5 cellular contexts compared by ENCODE assay signal in the genomic region with DNA sequence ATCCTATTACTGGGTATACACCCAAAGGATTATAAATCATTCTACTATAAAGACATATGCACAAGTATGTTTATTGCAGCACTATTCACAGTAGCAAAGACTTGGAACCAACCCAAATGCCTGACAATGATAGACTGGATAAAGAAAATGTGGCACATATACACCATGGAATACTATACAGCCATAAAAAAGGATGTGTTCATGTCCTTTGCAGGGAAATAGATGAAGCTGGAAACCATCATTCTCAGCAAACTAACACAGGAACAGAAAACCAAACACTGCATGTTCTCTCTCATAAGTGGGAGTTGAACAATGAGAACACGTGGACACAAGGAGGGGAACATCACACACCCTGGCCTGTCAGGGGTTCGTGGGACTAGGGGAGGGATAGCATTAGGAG.
A peak's percentile ranks its signal among the peaks of the same experiment; 100 is the strongest.
TF ChIP-seq lines count a peak whose summit lies in the region.

No MANE protein-coding gene starts in this region.

TF ChIP-seq in A549, 52 proteins besides CTCF, POLR2A, EP300 and RAD21:
- peak; percentile 41; the same call in 1 of the 2 replicates for TF ChIP-seq HDAC2 (IDR thresholded peaks at IDR 0.05)
- peak; percentile 81; the same call in 1 of the 2 replicates for TF ChIP-seq HOXA7 (CRISPR knock-in tag; IDR thresholded peaks at IDR 0.05)
- TF ChIP-seq KDM1A (IDR thresholded peaks at IDR 0.05; ENCODE audit: low read depth) = peak; percentile 67; the same call in 1 of the 2 replicates

TF ChIP-seq in HEK293, 187 proteins besides CTCF, POLR2A, EP300 and RAD21:
- peak; percentile 69 for TF ChIP-seq ZNF146 (tag by site-specific recombination; IDR thresholded peaks at IDR 0.05)

TF ChIP-seq in SK-N-SH treated with all-trans-retinoic acid at 6 μM for 48 hours, 23 proteins besides CTCF, POLR2A, EP300 and RAD21:
- TF ChIP-seq ZNF8 (CRISPR knock-in tag; IDR thresholded peaks at IDR 0.05) = 0 out of 2 replicates have a peak, but pooled peaks have one; percentile 10

TF ChIP-seq in K562, 482 proteins besides CTCF, POLR2A, EP300 and RAD21:
- peak; percentile 78 for TF ChIP-seq BCOR (IDR thresholded peaks at IDR 0.05)
- peak; percentile 45; the same call in 1 of the 2 replicates for TF ChIP-seq HDAC2 (IDR thresholded peaks at IDR 0.05)
- peak; percentile 96 for TF ChIP-seq ZNF146 (CRISPR knock-in tag; IDR thresholded peaks at IDR 0.05; ENCODE audit: unreplicated experiment)
- 0 out of 2 replicates have a peak, but pooled peaks have one; percentile 20 for TF ChIP-seq SMARCA5 (IDR thresholded peaks at IDR 0.05)
- TF ChIP-seq RBM25 (IDR thresholded peaks at IDR 0.05; ENCODE audit: low read depth, low read length, severe bottlenecking) = peak; percentile 29
- peak in 1 of 2 experiments; percentile 70; a peak in 2 of 4 replicates for TF ChIP-seq KDM1A (IDR thresholded peaks at IDR 0.05)
- TF ChIP-seq ADNP (tag; IDR thresholded peaks at IDR 0.05) = 0 out of 2 replicates have a peak, but pooled peaks have one; percentile 35
- peak; percentile 37; the same call in 1 of the 2 replicates for TF ChIP-seq SUPT5H (IDR thresholded peaks at IDR 0.05)

TF ChIP-seq in HepG2, 621 proteins besides CTCF, POLR2A, EP300 and RAD21:
- TF ChIP-seq POLR2AphosphoS5 (IDR thresholded peaks at IDR 0.05; ENCODE audit: low read depth, low read length) (peak; percentile 46; the same call in 1 of the 2 replicates), POGZ (CRISPR knock-in tag; IDR thresholded peaks at IDR 0.05) (peak; percentile 57), RBM22 (optimal IDR thresholded peaks at IDR 0.05; ENCODE audit: low read length) (peak; percentile 35), RCOR2 (CRISPR knock-in tag; IDR thresholded peaks at IDR 0.05) (0 out of 2 replicates have a peak, but pooled peaks have one; percentile 31), ZMYM2 (CRISPR knock-in tag; IDR thresholded peaks at IDR 0.05) (0 out of 2 replicates have a peak, but pooled peaks have one; percentile 55), KDM1A (CRISPR knock-in tag; IDR thresholded peaks at IDR 0.05) (peak; percentile 79), MED1 (CRISPR knock-in tag; IDR thresholded peaks at IDR 0.05) (0 out of 2 replicates have a peak, but pooled peaks have one; percentile 36), POLR2G (IDR thresholded peaks at IDR 0.05; ENCODE audit: low read depth, low read length) (0 out of 2 replicates have a peak, but pooled peaks have one; percentile 14), ZC3H13 (CRISPR knock-in tag; IDR thresholded peaks at IDR 0.05) (peak; percentile 69; the same call in 1 of the 2 replicates), ZMYM3 (CRISPR knock-in tag; IDR thresholded peaks at IDR 0.05) (peak; percentile 83), ZNF260 (CRISPR knock-in tag; IDR thresholded peaks at IDR 0.05; ENCODE audit: borderline replicate concordance, low read depth) (0 out of 2 replicates have a peak, but pooled peaks have one; percentile 89)
- TF ChIP-seq, protein P1, sequence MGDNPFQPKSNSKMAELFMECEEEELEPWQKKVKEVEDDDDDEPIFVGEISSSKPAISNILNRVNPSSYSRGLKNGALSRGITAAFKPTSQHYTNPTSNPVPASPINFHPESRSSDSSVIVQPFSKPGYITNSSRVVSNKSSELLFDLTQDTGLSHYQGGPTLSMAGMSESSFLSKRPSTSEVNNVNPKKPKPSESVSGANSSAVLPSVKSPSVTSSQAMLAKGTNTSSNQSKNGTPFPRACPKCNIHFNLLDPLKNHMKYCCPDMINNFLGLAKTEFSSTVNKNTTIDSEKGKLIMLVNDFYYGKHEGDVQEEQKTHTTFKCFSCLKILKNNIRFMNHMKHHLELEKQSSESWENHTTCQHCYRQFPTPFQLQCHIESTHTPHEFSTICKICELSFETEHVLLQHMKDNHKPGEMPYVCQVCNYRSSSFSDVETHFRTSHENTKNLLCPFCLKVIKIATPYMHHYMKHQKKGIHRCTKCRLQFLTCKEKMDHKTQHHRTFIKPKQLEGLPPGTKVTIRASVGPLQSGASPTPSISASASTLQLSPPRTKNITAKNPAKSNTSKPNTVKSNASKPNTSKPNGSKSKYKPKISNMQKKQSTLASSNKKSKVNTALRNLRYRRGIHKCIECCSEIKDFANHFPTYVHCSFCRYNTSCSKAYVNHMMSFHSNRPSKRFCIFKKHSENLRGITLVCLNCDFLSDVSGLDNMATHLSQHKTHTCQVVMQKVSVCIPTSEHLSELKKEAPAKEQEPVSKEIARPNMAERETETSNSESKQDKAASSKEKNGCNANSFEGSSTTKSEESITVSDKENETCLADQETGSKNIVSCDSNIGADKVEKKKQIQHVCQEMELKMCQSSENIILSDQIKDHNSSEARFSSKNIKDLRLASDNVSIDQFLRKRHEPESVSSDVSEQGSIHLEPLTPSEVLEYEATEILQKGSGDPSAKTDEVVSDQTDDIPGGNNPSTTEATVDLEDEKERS (CRISPR knock-in tag; IDR thresholded peaks at IDR 0.05) = peak; percentile 81; the same call in 1 of the 2 replicates
- TF ChIP-seq, protein P2, sequence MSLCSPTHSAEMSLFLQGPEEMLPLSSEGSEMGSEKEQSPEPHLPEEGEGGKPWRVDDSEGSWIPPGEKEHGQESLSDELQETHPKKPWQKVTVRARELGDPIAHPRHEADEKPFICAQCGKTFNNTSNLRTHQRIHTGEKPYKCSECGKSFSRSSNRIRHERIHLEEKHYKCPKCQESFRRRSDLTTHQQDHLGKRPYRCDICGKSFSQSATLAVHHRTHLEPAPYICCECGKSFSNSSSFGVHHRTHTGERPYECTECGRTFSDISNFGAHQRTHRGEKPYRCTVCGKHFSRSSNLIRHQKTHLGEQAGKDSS (CRISPR knock-in tag; IDR thresholded peaks at IDR 0.05; ENCODE audit: borderline replicate concordance, low read depth) = 0 out of 2 replicates have a peak, but pooled peaks have one; percentile 40
